10 cellular contexts compared by ENCODE assay signal in genomic region chr19:16339361-16339725, GRCh38. TPM values are rescaled to one million over a fixed set of nuclear protein-coding genes. Genes with fewer than 3 reads are reported as not detected.
DNase-seq lines count a peak whose midpoint lies in the region; ATAC-seq, FAIRE-seq and TF ChIP-seq lines count a peak whose summit lies in the region.
"Had no signal": no experiment of that assay in that cellular context is flagged by ENCODE, and none has a peak within 500 bp of the region (broad histone marks: within the 10 kb centered on the region; RNA-seq: fewer than 3 reads in every experiment).

No MANE protein-coding gene starts in this region.

- no peak for TF ChIP-seq POLR2A in heart left ventricle (IDR thresholded peaks at IDR 0.05)

- DNase-seq in heart left ventricle, result no peak
- no peak for DNase-seq in left cardiac atrium
- DNase-seq in T-cell, result no peak
- DNase-seq in kidney, result no peak
- no peak for DNase-seq in thoracic aorta (ENCODE audit: low spot score)
- DNase-seq in colonic mucosa, result no peak
- no peak for DNase-seq in SIG-M5 (lab: John Stamatoyannopoulos, UW)
- DNase-seq: NCI-H748 treated with DMSO at 0.1 percent for 48 hours had no signal

- CTCF ChIA-PET in T-cell (lab: Charles Lee), result interaction anchor here (0.8 to 1.6 kb wide), 7 partner anchors 9 to 91 kb away, joined by 3 to 16 read pairs (median 4); no protein-coding TSS in a partner anchor

- no peak for FAIRE-seq in kidney (lab: Jason Lieb, UNC)
- FAIRE-seq: colon had no signal

- no peak overlapping the region for H3K9ac ChIP-seq in kidney (ENCODE audit: low read length in 2 of 2)
- no peak overlapping the region for H3K9ac ChIP-seq in colonic mucosa (ENCODE audit: low read depth in 2 of 2, low read length in 2 of 2)

- no peak overlapping the region for H3K4me3 ChIP-seq in heart left ventricle
- no peak overlapping the region for H3K4me3 ChIP-seq in kidney (ENCODE audit: low read length in 2 of 2)
- peak overlapping the region; percentile 40 for H3K4me3 ChIP-seq in thoracic aorta
- no peak overlapping the region for H3K4me3 ChIP-seq in colonic mucosa

- no peaks in the 10 kb centered on the region for H3K9me3 ChIP-seq in heart left ventricle
- no peaks in the 10 kb centered on the region for H3K9me3 ChIP-seq in kidney (ENCODE audit: control insufficient read depth in 1 of 2, low read length in 2 of 2)
- no peaks in the 10 kb centered on the region for H3K9me3 ChIP-seq in thoracic aorta
- H3K9me3 ChIP-seq in colonic mucosa, result no peaks in the 10 kb centered on the region

- H3K27me3 Mint-ChIP-seq in T-cell, result no peaks in the 10 kb centered on the region

- 68 to 72% (median 69%) methylated on average over 6 of the region's 6 CpGs for WGBS in heart left ventricle, 4 donors

- H3K4me1 ChIP-seq in heart left ventricle (peaks cover 10 to 70% (median 39%) of the 10 kb centered on the region in 12 donors), kidney (ENCODE audit: control insufficient read depth in 1 of 2, insufficient read depth in 1 of 2, low read depth in 1 of 2, low read length in 2 of 2) (peaks cover 5 to 15% of the 10 kb centered on the region in 2 donors), thoracic aorta (ENCODE audit: control insufficient read depth in 1 of 2, low read depth in 2 of 2) (peaks cover 22 to 39% of the 10 kb centered on the region in 2 donors), colonic mucosa (no peaks in the 10 kb centered on the region)

- ATAC-seq in heart left ventricle (no peak), left cardiac atrium (no peak), T-cell (replicated peaks in 1 of 4) (peak in 3 of 4 experiments; percentile 1 to 6 (median 2)), thoracic aorta (ENCODE audit: insufficient number of reproducible peaks, low FRiP score, low read depth) (no peak), GM18868 (IDR thresholded peaks at IDR 0.05; ENCODE audit: unreplicated experiment) (no peak)

- intact Hi-C loops in heart left ventricle (cut with DNase I), result no loop called here
- intact Hi-C loops in left cardiac atrium (cut with DNase I), result loop anchor here in 1 of 2 donors (10.0 kb wide), 1 partner anchor 45 kb away; no protein-coding TSS in a partner anchor
- intact Hi-C loops in kidney (cut with DNase I), result no loop called here
- intact Hi-C loops in colonic mucosa (cut with DNase I), result no loop called here

- H3K4me1 Mint-ChIP-seq in T-cell, result peaks cover 62 to 70% (median 66%) of the 10 kb centered on the region in 3 donors

- peak overlapping the region; percentile 93 to 98 for H3K27ac Mint-ChIP-seq in T-cell

- no peak for TF ChIP-seq CTCF in heart left ventricle (IDR thresholded peaks at IDR 0.05)
- TF ChIP-seq CTCF in kidney (IDR thresholded peaks at IDR 0.05; ENCODE audit: borderline replicate concordance, extremely low read depth, insufficient read depth), result no peak
- TF ChIP-seq CTCF in thoracic aorta (IDR thresholded peaks at IDR 0.05), result no peak
- no peak for TF ChIP-seq CTCF in colonic mucosa (IDR thresholded peaks at IDR 0.05)

- H3K27ac ChIP-seq in heart left ventricle (peak overlapping the region; percentile 16 to 97 (median 60)), kidney (ENCODE audit: low read depth in 2 of 2, low read length in 2 of 2) (peak overlapping the region; percentile 11 to 55), thoracic aorta (peak overlapping the region; percentile 80 to 84), colonic mucosa (no peak overlapping the region)

- no peaks in the 10 kb centered on the region for H3K27me3 ChIP-seq in heart left ventricle
- H3K27me3 ChIP-seq in thoracic aorta (replicated peaks; ENCODE audit: insufficient read depth), result no peaks in the 10 kb centered on the region
- H3K27me3 ChIP-seq in colonic mucosa, result no peaks in the 10 kb centered on the region

- no peaks in the 10 kb centered on the region for H3K36me3 ChIP-seq in heart left ventricle
- no peaks in the 10 kb centered on the region for H3K36me3 ChIP-seq in kidney (ENCODE audit: control insufficient read depth in 1 of 2, insufficient read depth in 2 of 2, low read length in 2 of 2)
- no peaks in the 10 kb centered on the region for H3K36me3 ChIP-seq in thoracic aorta
- no peaks in the 10 kb centered on the region for H3K36me3 ChIP-seq in colonic mucosa

- H3K4me3 Mint-ChIP-seq in T-cell, result peak overlapping the region; percentile 71 to 84 (median 83)

- POLR2A ChIA-PET in T-cell (lab: Charles Lee), result interaction anchor here (0.5 to 1.5 kb wide), 6 partner anchors 9 to 32 kb away, joined by 3 to 13 read pairs (median 6); partner anchors contain the start of gene KLF2 (in 1 of the 2)

- H3K9me3 Mint-ChIP-seq in T-cell, result no peaks in the 10 kb centered on the region

- H3K36me3 Mint-ChIP-seq in T-cell, result no peaks in the 10 kb centered on the region

RNA-seq across cellular contexts. Expression of gene KLF2, which starts 14.7 kb away (rescaled TPM):
- 10 to 100 TPM; 28.0 to 87.2 (median 45.0) TPM for total RNA-seq in heart left ventricle
- 10 to 100 TPM; 14.4 to 24.2 TPM for polyA plus RNA-seq in heart left ventricle
- total RNA-seq in left cardiac atrium, result 10 to 100 TPM; 66.4 to 77.5 TPM
- 100 to 1,000 TPM; 612 to 721 (median 621) TPM for total RNA-seq in T-cell
- total RNA-seq in kidney, result 131 TPM
- 114 TPM for polyA plus RNA-seq in kidney (ENCODE audit: insufficient read depth, low read depth, low replicate concordance)
- total RNA-seq in thoracic aorta, result 100 to 1,000 TPM in 1 of 2 donors, 10 to 100 TPM in 1; 34.9 to 146 TPM
- total RNA-seq in colonic mucosa, result 10 to 100 TPM; 12.9 to 18.7 TPM

Comparison
In these comparisons a context has a peak if more than half of its experiments do, and no peak if none do; other contexts are left out.
1. ATAC-seq: peak in T-cell (3 of 4); none in heart left ventricle (0 of 4), left cardiac atrium (0 of 2), thoracic aorta (single experiment) and GM18868 (single experiment).